ENCODE assay signal across 8 cellular contexts in genomic region chr6:52815167-52816092, GRCh38. TPM values are rescaled to one million over a fixed set of nuclear protein-coding genes. Genes with fewer than 3 reads are reported as not detected.
DNase-seq lines count a peak whose midpoint lies in the region; ATAC-seq and TF ChIP-seq lines count a peak whose summit lies in the region.

No MANE protein-coding gene starts in this region.

- no peaks in the 10 kb centered on the region for H3K27me3 ChIP-seq in BE2C
- peaks cover 3% of the 10 kb centered on the region for H3K27me3 ChIP-seq in osteoblast (ENCODE audit: insufficient read depth, low read length)

- TF ChIP-seq CTCF in BE2C (IDR thresholded peaks at IDR 0.05; ENCODE audit: low read depth, low read length) (peak; percentile 79), osteoblast (IDR thresholded peaks at IDR 0.05; ENCODE audit: extremely low read depth, low read depth, low read length) (peak; percentile 75)

- H3K4me1 ChIP-seq in BE2C (no peaks in the 10 kb centered on the region), osteoblast (ENCODE audit: insufficient read depth, low read length) (peaks cover 9% of the 10 kb centered on the region)

- H4K20me1 ChIP-seq in osteoblast (ENCODE audit: insufficient read depth, low read length), result no peaks in the 10 kb centered on the region

- no peaks in the 10 kb centered on the region for H3K36me3 ChIP-seq in BE2C
- no peaks in the 10 kb centered on the region for H3K36me3 ChIP-seq in osteoblast (ENCODE audit: insufficient read depth, low read length)

- no peaks in the 10 kb centered on the region for H3K9me3 ChIP-seq in BE2C
- H3K9me3 ChIP-seq in osteoblast (ENCODE audit: low read depth, low read length), result no peaks in the 10 kb centered on the region

- ATAC-seq in GM18873 (IDR thresholded peaks at IDR 0.05; ENCODE audit: low FRiP score, unreplicated experiment) (peak; percentile 55), HG03139 (IDR thresholded peaks at IDR 0.05; ENCODE audit: unreplicated experiment) (peak; percentile 79)

- no peak overlapping the region for H3K27ac ChIP-seq in osteoblast (ENCODE audit: low read depth, low read length)

- DNase-seq in BE2C (peak; percentile 65), NCI-H82 (lab: John Stamatoyannopoulos, UW) (peak; percentile 82), activated T-cell treated with anti-CD3 and anti-CD28 coated beads for 4 hours (peak; percentile 21), fibroblast of peridontal ligament (ENCODE audit: extremely low read depth) (peak; percentile 49), osteoblast (ENCODE audit: insufficient read length, low spot score, missing footprints) (peak; percentile 54), amniotic stem cell (lab: John Stamatoyannopoulos, UW) (no peak)

- H3K4me3 ChIP-seq in BE2C (ENCODE audit: low read depth, low read length), result no peak overlapping the region
- no peak overlapping the region for H3K4me3 ChIP-seq in osteoblast (ENCODE audit: insufficient read depth, low read length)

- peak overlapping the region; percentile 44 for H3K4me2 ChIP-seq in osteoblast (ENCODE audit: insufficient read depth, low read length)

- H3K79me2 ChIP-seq in osteoblast (ENCODE audit: insufficient read depth, low read length), result no peaks in the 10 kb centered on the region

- H2AFZ ChIP-seq in osteoblast (ENCODE audit: low read length), result peak overlapping the region; percentile 60

RNA-seq across cellular contexts. Expression of gene GSTA1, which starts 11.8 kb away (rescaled TPM):
- polyA plus RNA-seq in BE2C (2012; ENCODE audit: insufficient read depth, insufficient read length, low read depth), result not detected
- not detected in 2 replicates for total RNA-seq in osteoblast

RNA-seq across cellular contexts. Expression of gene GSTA5, which starts 25.2 kb away (rescaled TPM):
- polyA plus RNA-seq in BE2C (2012; ENCODE audit: insufficient read depth, insufficient read length, low read depth), result not detected
- total RNA-seq in osteoblast, result not detected in 2 replicates

RNA-seq across cellular contexts. Expression of gene GSTA2, which starts 52.2 kb away (rescaled TPM):
- not detected for polyA plus RNA-seq in BE2C (2012; ENCODE audit: insufficient read depth, insufficient read length, low read depth)
- total RNA-seq in osteoblast, result not detected in 2 replicates
